Comparison of ENCODE assay signal across 13 cellular contexts in the genomic region with DNA sequence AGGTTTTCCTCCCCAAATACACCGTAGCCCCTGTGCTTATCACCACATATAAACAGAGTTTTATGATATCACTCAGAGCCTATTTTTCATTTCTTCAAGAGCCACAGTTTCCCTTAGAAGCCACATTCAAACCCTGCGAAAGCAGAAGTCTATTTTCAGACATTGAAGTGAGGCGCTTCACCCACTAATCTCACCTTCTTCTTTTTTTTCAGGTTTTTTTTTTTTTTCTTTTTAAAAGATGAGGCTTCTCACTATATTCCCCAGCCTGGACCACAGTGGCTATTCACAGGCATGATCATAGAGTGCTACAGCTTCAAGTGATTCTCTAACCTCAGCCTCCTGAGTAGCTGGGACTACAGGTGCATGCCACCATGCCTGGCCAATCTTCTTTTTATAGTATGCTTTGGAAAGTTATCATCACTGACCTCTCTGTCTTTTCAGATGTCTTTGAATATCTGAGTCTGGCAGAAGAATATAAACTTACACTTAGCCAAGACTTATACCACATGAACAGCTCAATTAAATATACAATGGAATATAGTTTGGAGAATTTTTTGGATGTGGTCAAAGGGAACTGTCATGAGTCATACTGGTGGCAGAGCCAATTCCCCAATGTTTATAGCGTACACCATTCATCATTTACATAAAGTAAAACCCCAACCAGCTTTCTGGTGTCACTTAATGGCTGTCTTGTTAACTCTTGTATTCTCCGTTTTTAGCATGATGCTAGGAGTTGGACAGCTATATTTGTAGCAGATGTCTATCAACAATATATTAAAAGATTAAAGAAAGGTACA. TPM values are rescaled to one million over a fixed set of nuclear protein-coding genes. Genes with fewer than 3 reads are reported as not detected.
DNase-seq lines count a peak whose midpoint lies in the region; ATAC-seq, FAIRE-seq and TF ChIP-seq lines count a peak whose summit lies in the region.
"Had no signal": no experiment of that assay in that cellular context is flagged by ENCODE, and none has a peak within 500 bp of the region (broad histone marks: within the 10 kb centered on the region; RNA-seq: fewer than 3 reads in every experiment).

No MANE protein-coding gene starts in this region.

- H3K36me3 ChIP-seq in prostate gland, result no peaks in the 10 kb centered on the region

- no peaks in the 10 kb centered on the region for H3K36me3 Mint-ChIP-seq in T-cell
- H3K36me3 Mint-ChIP-seq: natural killer cell treated with Interleukin-12 subunit alpha and Interleukin-12 subunit beta and Interleukin-15 and Interleukin-18, amount 100 ng/mL, for 72 hours had no signal

- 61% methylated on average over 5 of the region's 5 CpGs for WGBS in prostate gland

- no peak for DNase-seq in GM12892 (ENCODE audit: insufficient read length)
- DNase-seq in GM20000 (ENCODE audit: low spot score), result peak; percentile 26
- DNase-seq in NOMO-1 treated with dmso at 0.1 percent for 144 hours (lab: John Stamatoyannopoulos, UW; ENCODE audit: unreplicated experiment), result peak; percentile 9
- DNase-seq in hypothalamus (lab: John Stamatoyannopoulos, UW), result no peak
- DNase-seq in prostate gland (ENCODE audit: low spot score), result no peak
- DNase-seq in T-cell, result no peak
- no peak for DNase-seq in D721Med (ENCODE audit: insufficient read length, low spot score)
- DNase-seq: activated effector memory CD4-positive, alpha-beta T cell treated with Interleukin-2 at 50 U/mL for 16 hours; substantia nigra had no signal

- H3K27me3 Mint-ChIP-seq in T-cell, result no peaks in the 10 kb centered on the region

- H3K4me1 ChIP-seq in prostate gland (replicated peaks), result no peaks in the 10 kb centered on the region

- POLR2A ChIA-PET in T-cell (lab: Charles Lee), result no interaction called here

- H3K4me3 ChIP-seq in prostate gland, result no peak overlapping the region

- no peak overlapping the region for H3K27ac ChIP-seq in prostate gland
- H3K27ac ChIP-seq: KMS-11 had no signal

- no peak for TF ChIP-seq CTCF in GM20000 (IDR thresholded peaks at IDR 0.05; ENCODE audit: extremely low read depth, missing control alignments)
- no peak for TF ChIP-seq CTCF in prostate gland (IDR thresholded peaks at IDR 0.05)
- TF ChIP-seq CTCF in D721Med (IDR thresholded peaks at IDR 0.05; ENCODE audit: insufficient read depth, missing control alignments), result no peak

- no peak overlapping the region for H3K27ac Mint-ChIP-seq in T-cell
- H3K27ac Mint-ChIP-seq: natural killer cell treated with Interleukin-12 subunit alpha and Interleukin-12 subunit beta and Interleukin-15 and Interleukin-18, amount 100 ng/mL, for 72 hours had no signal

- H3K9me3 ChIP-seq in prostate gland, result no peaks in the 10 kb centered on the region

- CTCF ChIA-PET in T-cell (lab: Charles Lee), result no interaction called here

- H3K4me3 Mint-ChIP-seq in T-cell, result no peak overlapping the region
- H3K4me3 Mint-ChIP-seq: natural killer cell treated with Interleukin-12 subunit alpha and Interleukin-12 subunit beta and Interleukin-15 and Interleukin-18, amount 100 ng/mL, for 72 hours had no signal

- H3K4me1 Mint-ChIP-seq in T-cell, result no peaks in the 10 kb centered on the region

- ATAC-seq in HG03039 (IDR thresholded peaks at IDR 0.05; ENCODE audit: unreplicated experiment), result peak; percentile 68
- no peak for ATAC-seq in T-cell (replicated peaks in 1 of 4)
- ATAC-seq: natural killer cell treated with Interleukin-12 subunit alpha and Interleukin-12 subunit beta and Interleukin-15 and Interleukin-18, amount 100 ng/mL, for 72 hours had no signal

- no peaks in the 10 kb centered on the region for H3K9me3 Mint-ChIP-seq in T-cell

- peak; percentile 86 for FAIRE-seq in GM12892 (lab: Jason Lieb, UNC)
- no peak for FAIRE-seq in D721Med (lab: Jason Lieb, UNC)
- FAIRE-seq: TTC549 had no signal

- TF ChIP-seq POLR2A in GM12892 (IDR thresholded peaks at IDR 0.05; ENCODE audit: low read depth, low read length) (no peak), prostate gland (IDR thresholded peaks at IDR 0.05) (no peak)

- no peaks in the 10 kb centered on the region for H3K27me3 ChIP-seq in prostate gland (replicated peaks; ENCODE audit: insufficient read depth)

- intact Hi-C loops in prostate gland (cut with DNase I), result no loop called here

RNA-seq across cellular contexts. Expression of a gene that starts 59.7 kb away (rescaled TPM):
- 42.6 TPM for polyA plus RNA-seq in GM12892 (2012; ENCODE audit: missing spikeins)
- total RNA-seq in prostate gland (10 to 100 TPM; 56.0 to 84.7 TPM), T-cell (1 to 10 TPM; 4.0 to 9.7 (median 9.7) TPM)

Comparison
In these comparisons a context has a peak if more than half of its experiments do, and no peak if none do; other contexts are left out.
1. DNase-seq: peak in GM20000 (single experiment) and NOMO-1 treated with dmso at 0.1 percent for 144 hours (single experiment); none in GM12892 (single experiment), hypothalamus (0 of 51), prostate gland (single experiment), T-cell (0 of 34) and D721Med (single experiment).
2. RNA of a gene that starts 59.7 kb away (total RNA-seq): 56.0 to 84.7 TPM in prostate gland; 4.0 to 9.7 TPM in T-cell; every median in the first group is over 4 times any median in the second.